Comparison of ENCODE assay signal across 20 cellular contexts in genomic region chr6:135853986-135854385, GRCh38. TPM values are rescaled to one million over a fixed set of nuclear protein-coding genes. Genes with fewer than 3 reads are reported as not detected.
DNase-seq lines count a peak whose midpoint lies in the region; ATAC-seq and TF ChIP-seq lines count a peak whose summit lies in the region.
"Had no signal": no experiment of that assay in that cellular context is flagged by ENCODE, and none has a peak within 500 bp of the region (broad histone marks: within the 10 kb centered on the region; RNA-seq: fewer than 3 reads in every experiment).

No MANE protein-coding gene starts in this region.

- TF ChIP-seq POLR2A in heart left ventricle (IDR thresholded peaks at IDR 0.05) = no peak
- TF ChIP-seq POLR2A in tibial nerve (IDR thresholded peaks at IDR 0.05) = no peak

- no peak for TF ChIP-seq EP300 in tibial nerve (IDR thresholded peaks at IDR 0.05)

- intact Hi-C loops in heart left ventricle (cut with DNase I) = loop anchor here in 5 of 10 donors (5.0 to 10.0 kb wide), 3 partner anchors 42 to 373 kb away; no protein-coding TSS in a partner anchor
- intact Hi-C loops in left ventricle myocardium superior (cut with micrococcal nuclease) = no loop called here

- WGBS in heart left ventricle, 4 donors = 35 to 45% (median 40%) methylated on average over 1 of the region's 1 CpG
- WGBS in tibial nerve, 2 donors = 28 to 35% methylated on average over 1 of the region's 1 CpG

- DNase-seq in heart left ventricle = no peak
- DNase-seq in left ventricle myocardium superior = no peak
- peak; percentile 26 for DNase-seq in astrocyte of the hippocampus (ENCODE audit: low read depth, low spot score)
- peak; percentile 30 for DNase-seq in kidney tubule cell (ENCODE audit: low spot score)
- DNase-seq in tibial nerve (ENCODE audit: low spot score in 2 of 2) = no peak
- DNase-seq in NCI-H2081 (lab: John Stamatoyannopoulos, UW) = no peak
- no peak for DNase-seq in activated T-cell treated with anti-CD3 and anti-CD28 coated beads, Interleukin-2, amount 50 U/mL, for 1 hour
- DNase-seq in 8988T = no peak
- DNase-seq: activated CD4-positive, CD25-positive, alpha-beta regulatory T cell treated with anti-CD3 and anti-CD28 coated beads, Interleukin-2, amount 50 U/mL, for 72 hours; adrenal gland; CD4-positive, CD25-positive, alpha-beta regulatory T cell; DMS153; Karpas-422; NCI-H1105 treated with DMSO at 0.1 percent for 48 hours; NCI-H69; SK-N-SH; spleen; testis had no signal

- H3K27me3 ChIP-seq in heart left ventricle = no peaks in the 10 kb centered on the region
- H3K27me3 ChIP-seq in tibial nerve = no peaks in the 10 kb centered on the region
- H3K27me3 ChIP-seq: adrenal gland, spleen, testis had no signal

- no peak for TF ChIP-seq CTCF in heart left ventricle (IDR thresholded peaks at IDR 0.05)
- no peak for TF ChIP-seq CTCF in tibial nerve (IDR thresholded peaks at IDR 0.05)

- ATAC-seq in heart left ventricle = no peak
- no peak for ATAC-seq in left ventricle myocardium superior

- H3K4me1 ChIP-seq in heart left ventricle = peaks cover 0 to 28% (median 10%) of the 10 kb centered on the region in 12 donors
- H3K4me1 ChIP-seq in tibial nerve = peaks cover 0 to 33% (median 3%) of the 10 kb centered on the region in 4 donors
- H3K4me1 ChIP-seq: testis had no signal

- H3K9me3 ChIP-seq in heart left ventricle (no peaks in the 10 kb centered on the region), tibial nerve (no peaks in the 10 kb centered on the region)
- H3K9me3 ChIP-seq: adrenal gland, SK-N-SH, spleen, testis had no signal

- H3K36me3 ChIP-seq in heart left ventricle (no peaks in the 10 kb centered on the region), tibial nerve (no peaks in the 10 kb centered on the region)
- H3K36me3 ChIP-seq: adrenal gland, spleen had no signal

- H3K4me3 ChIP-seq in heart left ventricle (peak overlapping the region in 8 of 12 donors; percentile 38 to 62 (median 60)), tibial nerve (peak overlapping the region in 2 of 4 donors; percentile 18 to 43)
- H3K4me3 ChIP-seq: testis had no signal

- H3K27ac ChIP-seq in heart left ventricle = peak overlapping the region in 7 of 12 donors; percentile 1 to 80 (median 62)
- peak overlapping the region in 3 of 4 donors; percentile 30 to 83 (median 44) for H3K27ac ChIP-seq in tibial nerve
- H3K27ac ChIP-seq: adrenal gland, spleen, testis had no signal

RNA-seq across cellular contexts. Expression of gene PDE7B, which starts 2.5 kb away (rescaled TPM):
- 10 to 100 TPM in 5 of 9 donors, 1 to 10 TPM in 4; 4.8 to 29.1 (median 12.0) TPM for total RNA-seq in heart left ventricle
- polyA plus RNA-seq in heart left ventricle = 1 to 10 TPM; 4.4 to 5.7 TPM
- total RNA-seq in left ventricle myocardium superior = 24.5 TPM
- 10 to 100 TPM; 12.9 to 22.5 (median 16.4) TPM for total RNA-seq in tibial nerve
- total RNA-seq: A673, HT-29 had no signal

Comparison
In these comparisons a context has a peak if more than half of its experiments do, and no peak if none do; other contexts are left out.
1. DNase-seq: peak in astrocyte of the hippocampus (single experiment) and kidney tubule cell (single experiment); none in heart left ventricle (0 of 5), left ventricle myocardium superior (single experiment), tibial nerve (0 of 2), NCI-H2081 (0 of 2), activated T-cell treated with anti-CD3 and anti-CD28 coated beads, Interleukin-2, amount 50 U/mL, for 1 hour (single experiment) and 8988T (single experiment).